12 cellular contexts compared by ENCODE assay signal in the genomic region with DNA sequence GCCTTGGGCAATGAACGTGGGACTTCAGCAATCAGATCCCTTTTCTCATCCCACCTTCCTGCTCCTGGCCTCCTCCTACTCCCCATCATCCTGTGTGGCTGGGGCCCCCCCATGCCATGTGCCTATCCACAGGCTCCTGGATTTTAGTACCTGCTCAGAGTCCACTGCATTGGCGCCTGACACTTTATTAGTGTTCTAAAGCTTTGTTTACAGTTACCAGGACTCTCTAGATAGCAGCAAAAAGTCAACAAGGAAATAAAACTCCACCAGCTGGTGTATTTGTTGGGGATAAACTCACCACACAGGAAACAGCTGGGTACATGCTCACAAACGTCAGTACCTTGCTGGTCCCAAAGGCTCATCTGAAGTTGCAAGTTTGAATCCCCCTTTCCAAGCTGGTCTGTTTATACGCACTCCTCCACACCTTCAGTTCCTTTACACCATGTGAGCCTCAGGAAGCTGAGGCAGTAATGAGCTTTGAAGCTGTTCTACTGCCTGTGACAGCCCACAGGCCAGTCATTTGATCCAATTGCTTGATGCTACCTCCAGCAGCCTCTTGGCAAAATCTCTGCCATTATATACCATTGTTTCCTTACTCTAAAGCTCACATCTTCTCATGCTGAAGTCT.
A peak's percentile ranks its signal among the peaks of the same experiment; 100 is the strongest.
DNase-seq lines count a peak whose midpoint lies in the region; TF ChIP-seq lines count a peak whose summit lies in the region.
"Had no signal": no experiment of that assay in that cellular context is flagged by ENCODE, and none has a peak within 500 bp of the region (broad histone marks: within the 10 kb centered on the region; RNA-seq: fewer than 3 reads in every experiment).

No MANE protein-coding gene starts in this region.

- H3K4me3 ChIP-seq in fibroblast of villous mesenchyme (ENCODE audit: low read depth, low read length): no peak overlapping the region
- H3K4me3 ChIP-seq in stomach: no peak overlapping the region
- H3K4me3 ChIP-seq in testis: no peak overlapping the region

- H3K27me3 ChIP-seq in stomach (no peaks in the 10 kb centered on the region), testis (no peaks in the 10 kb centered on the region)

- TF ChIP-seq POLR2A in stomach (IDR thresholded peaks at IDR 0.05) (no peak), testis (IDR thresholded peaks at IDR 0.05) (no peak)

- DNase-seq in NCI-H2081 (lab: John Stamatoyannopoulos, UW) (peak; percentile 52 to 84), NCI-H2081 treated with DMSO at 0.1 percent for 48 hours (lab: John Stamatoyannopoulos, UW) (no peak), NCI-H345 treated with DMSO at 0.1 percent for 48 hours (lab: John Stamatoyannopoulos, UW; ENCODE audit: unreplicated experiment) (peak; percentile 38), fibroblast of villous mesenchyme (ENCODE audit: low read depth) (peak; percentile 61), stomach (peak; percentile 44), testis (no peak), medulla oblongata (ENCODE audit: extremely low spot score) (no peak)
- DNase-seq in activated CD4-positive, CD25-positive, alpha-beta regulatory T cell (lab: John Stamatoyannopoulos, UW): no peak
- DNase-seq: activated T-cell treated with anti-CD3 and anti-CD28 coated beads, Interleukin-2, amount 50 U/mL, for 48 hours; anterior cingulate cortex; nucleus accumbens; substantia nigra had no signal

- H3K36me3 ChIP-seq in stomach (no peaks in the 10 kb centered on the region), testis (ENCODE audit: low read depth, missing control alignments) (no peaks in the 10 kb centered on the region)

- no peak for TF ChIP-seq EP300 in stomach (IDR thresholded peaks at IDR 0.05)

- peak overlapping the region; percentile 15 to 67 (median 39) for H3K27ac ChIP-seq in stomach
- H3K27ac ChIP-seq in testis: no peak overlapping the region

- intact Hi-C loops in stomach (cut with DNase I; ENCODE audit: low total_unique reads) (no loop called here), testis (cut with DNase I; ENCODE audit: low total_unique reads) (no loop called here)

- H3K9me3 ChIP-seq in stomach (peaks cover 0 to 8% (median 0%) of the 10 kb centered on the region in 4 donors), testis (no peaks in the 10 kb centered on the region)

- H3K4me1 ChIP-seq in stomach (peaks cover 10 to 24% (median 16%) of the 10 kb centered on the region in 4 donors), testis (peaks cover 5% of the 10 kb centered on the region)

- TF ChIP-seq CTCF in fibroblast of villous mesenchyme (IDR thresholded peaks at IDR 0.05; ENCODE audit: insufficient read depth, low read depth, low read length) (no peak), stomach (IDR thresholded peaks at IDR 0.05) (no peak), testis (IDR thresholded peaks at IDR 0.05) (no peak)

- 13 to 32% (median 26%) methylated on average over 4 of the region's 4 CpGs for WGBS in stomach, 5 donors
- WGBS in testis, 2 donors: 60 to 67% methylated on average over 4 of the region's 4 CpGs

Comparison
In these comparisons a context has a peak if more than half of its experiments do, and no peak if none do; other contexts are left out.
1. DNase-seq: peak in NCI-H2081 (2 of 2), NCI-H345 treated with DMSO at 0.1 percent for 48 hours (single experiment), fibroblast of villous mesenchyme (single experiment) and stomach (single experiment); none in NCI-H2081 treated with DMSO at 0.1 percent for 48 hours (single experiment), testis (single experiment), medulla oblongata (single experiment) and activated CD4-positive, CD25-positive, alpha-beta regulatory T cell (0 of 4).
2. H3K27ac ChIP-seq: peak in stomach (5 of 5); none in testis (0 of 2).